1 cellular context compared by ENCODE assay signal in the genomic region with DNA sequence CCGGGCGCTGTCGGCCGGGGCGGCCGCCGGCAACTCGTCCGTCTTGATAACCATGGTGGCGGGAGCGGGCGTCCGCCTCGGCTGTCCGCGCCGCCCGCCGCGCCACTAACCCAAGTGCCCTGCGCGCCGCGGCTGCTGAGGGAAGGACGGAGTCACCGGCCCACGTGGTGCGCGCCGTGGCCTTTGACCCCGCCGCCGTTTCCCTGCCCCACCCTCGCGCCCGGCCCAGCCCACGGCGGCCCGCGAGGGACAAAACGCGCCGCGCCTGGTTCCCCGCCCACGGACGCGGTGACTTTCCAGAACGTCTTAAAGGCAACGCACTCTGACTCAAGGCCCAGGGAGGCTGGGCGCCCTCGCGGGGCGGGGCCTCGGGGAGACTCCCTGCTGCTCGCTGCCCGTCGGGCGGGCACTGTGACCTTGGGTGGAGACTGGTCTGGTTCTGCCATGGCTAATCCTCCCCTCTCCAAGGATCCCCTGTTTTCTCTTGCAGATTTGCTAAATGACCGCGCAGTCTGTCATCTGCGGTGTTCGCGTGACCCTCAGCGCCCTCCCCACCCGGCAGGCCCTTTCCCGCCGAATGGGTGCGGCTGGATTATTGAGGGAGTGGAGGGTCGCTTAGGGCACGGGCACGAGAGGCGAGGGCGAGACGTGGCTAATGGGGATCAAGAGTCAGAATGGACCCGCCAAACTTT.
A peak's percentile ranks its signal among the peaks of the same experiment; 100 is the strongest.
TF ChIP-seq lines count a peak whose summit lies in the region.

Gene CLUH (minus strand): TSS at position 157 of the 692 bp plus-strand sequence. CDS start 103 bp downstream, at position 54.

TF ChIP-seq in K562, 482 proteins besides CTCF, POLR2A, EP300 and RAD21 (continued from another document):
- no peak for TF ChIP-seq ATF1 (CRISPR knock-in tag; IDR thresholded peaks at IDR 0.05)
- TF ChIP-seq ATF1 (tag; IDR thresholded peaks at IDR 0.05), result peak; percentile 82
- no peak for TF ChIP-seq SRSF7 (optimal IDR thresholded peaks at IDR 0.05; ENCODE audit: low read depth, low read length)
- TF ChIP-seq, protein P1, sequence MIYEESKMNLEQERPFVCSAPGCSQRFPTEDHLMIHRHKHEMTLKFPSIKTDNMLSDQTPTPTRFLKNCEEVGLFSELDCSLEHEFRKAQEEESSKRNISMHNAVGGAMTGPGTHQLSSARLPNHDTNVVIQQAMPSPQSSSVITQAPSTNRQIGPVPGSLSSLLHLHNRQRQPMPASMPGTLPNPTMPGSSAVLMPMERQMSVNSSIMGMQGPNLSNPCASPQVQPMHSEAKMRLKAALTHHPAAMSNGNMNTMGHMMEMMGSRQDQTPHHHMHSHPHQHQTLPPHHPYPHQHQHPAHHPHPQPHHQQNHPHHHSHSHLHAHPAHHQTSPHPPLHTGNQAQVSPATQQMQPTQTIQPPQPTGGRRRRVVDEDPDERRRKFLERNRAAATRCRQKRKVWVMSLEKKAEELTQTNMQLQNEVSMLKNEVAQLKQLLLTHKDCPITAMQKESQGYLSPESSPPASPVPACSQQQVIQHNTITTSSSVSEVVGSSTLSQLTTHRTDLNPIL (CRISPR knock-in tag; IDR thresholded peaks at IDR 0.05), result no peak
- TF ChIP-seq EP400 (IDR thresholded peaks at IDR 0.05), result peak; percentile 68; the same call in 1 of the 2 replicates
- peak; percentile 48 for TF ChIP-seq TAF1 (IDR thresholded peaks at IDR 0.05; ENCODE audit: control insufficient read depth, extremely low read depth, insufficient read depth, low read length, severe bottlenecking)
- no peak for TF ChIP-seq SREBF1 (IDR thresholded peaks at IDR 0.05; ENCODE audit: borderline replicate concordance, low read depth, low read length)
- no peak for TF ChIP-seq KDM2B (CRISPR knock-in tag; IDR thresholded peaks at IDR 0.05)
- TF ChIP-seq GMEB1 (CRISPR knock-in tag; IDR thresholded peaks at IDR 0.05), result peak; percentile 98
- TF ChIP-seq ZNF3 (CRISPR knock-in tag; IDR thresholded peaks at IDR 0.05), result no peak
- 0 out of 2 replicates have a peak, but pooled peaks have one; percentile 21 for TF ChIP-seq ZBTB12 (CRISPR knock-in tag; IDR thresholded peaks at IDR 0.05)
- TF ChIP-seq, protein P2, sequence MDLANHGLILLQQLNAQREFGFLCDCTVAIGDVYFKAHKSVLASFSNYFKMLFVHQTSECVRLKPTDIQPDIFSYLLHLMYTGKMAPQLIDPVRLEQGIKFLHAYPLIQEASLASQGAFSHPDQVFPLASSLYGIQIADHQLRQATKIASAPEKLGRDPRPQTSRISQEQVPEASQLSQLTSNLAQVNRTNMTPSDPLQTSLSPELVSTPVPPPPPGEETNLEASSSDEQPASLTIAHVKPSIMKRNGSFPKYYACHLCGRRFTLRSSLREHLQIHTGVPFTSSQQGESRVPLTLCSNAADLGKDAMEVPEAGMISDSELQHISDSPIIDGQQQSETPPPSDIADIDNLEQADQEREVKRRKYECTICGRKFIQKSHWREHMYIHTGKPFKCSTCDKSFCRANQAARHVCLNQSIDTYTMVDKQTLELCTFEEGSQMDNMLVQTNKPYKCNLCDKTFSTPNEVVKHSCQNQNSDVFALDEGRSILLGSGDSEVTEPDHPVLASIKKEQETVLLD (IDR thresholded peaks at IDR 0.05), result peak; percentile 79; the same call in 1 of the 2 replicates
- TF ChIP-seq, protein P3, sequence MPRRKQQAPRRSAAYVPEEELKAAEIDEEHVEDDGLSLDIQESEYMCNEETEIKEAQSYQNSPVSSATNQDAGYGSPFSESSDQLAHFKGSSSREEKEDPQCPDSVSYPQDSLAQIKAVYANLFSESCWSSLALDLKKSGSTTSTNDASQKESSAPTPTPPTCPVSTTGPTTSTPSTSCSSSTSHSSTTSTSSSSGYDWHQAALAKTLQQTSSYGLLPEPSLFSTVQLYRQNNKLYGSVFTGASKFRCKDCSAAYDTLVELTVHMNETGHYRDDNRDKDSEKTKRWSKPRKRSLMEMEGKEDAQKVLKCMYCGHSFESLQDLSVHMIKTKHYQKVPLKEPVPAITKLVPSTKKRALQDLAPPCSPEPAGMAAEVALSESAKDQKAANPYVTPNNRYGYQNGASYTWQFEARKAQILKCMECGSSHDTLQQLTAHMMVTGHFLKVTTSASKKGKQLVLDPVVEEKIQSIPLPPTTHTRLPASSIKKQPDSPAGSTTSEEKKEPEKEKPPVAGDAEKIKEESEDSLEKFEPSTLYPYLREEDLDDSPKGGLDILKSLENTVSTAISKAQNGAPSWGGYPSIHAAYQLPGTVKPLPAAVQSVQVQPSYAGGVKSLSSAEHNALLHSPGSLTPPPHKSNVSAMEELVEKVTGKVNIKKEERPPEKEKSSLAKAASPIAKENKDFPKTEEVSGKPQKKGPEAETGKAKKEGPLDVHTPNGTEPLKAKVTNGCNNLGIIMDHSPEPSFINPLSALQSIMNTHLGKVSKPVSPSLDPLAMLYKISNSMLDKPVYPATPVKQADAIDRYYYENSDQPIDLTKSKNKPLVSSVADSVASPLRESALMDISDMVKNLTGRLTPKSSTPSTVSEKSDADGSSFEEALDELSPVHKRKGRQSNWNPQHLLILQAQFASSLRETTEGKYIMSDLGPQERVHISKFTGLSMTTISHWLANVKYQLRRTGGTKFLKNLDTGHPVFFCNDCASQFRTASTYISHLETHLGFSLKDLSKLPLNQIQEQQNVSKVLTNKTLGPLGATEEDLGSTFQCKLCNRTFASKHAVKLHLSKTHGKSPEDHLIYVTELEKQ (CRISPR knock-in tag; IDR thresholded peaks at IDR 0.05), result no peak
- TF ChIP-seq FOSL1 (tag; conservative IDR thresholded peaks at IDR 0.05), result peak; percentile 64
- TF ChIP-seq CCAR2 (IDR thresholded peaks at IDR 0.05; ENCODE audit: low read depth, low read length), result no peak
- peak; percentile 92 for TF ChIP-seq USF2 (CRISPR knock-in tag; IDR thresholded peaks at IDR 0.05)
- no peak for TF ChIP-seq ZNF511 (CRISPR knock-in tag; IDR thresholded peaks at IDR 0.05)
- TF ChIP-seq SOX6 (IDR thresholded peaks at IDR 0.05), result peak; percentile 58; the same call in 1 of the 2 replicates
